Comparison of ENCODE assay signal across 8 cellular contexts in the genomic region with DNA sequence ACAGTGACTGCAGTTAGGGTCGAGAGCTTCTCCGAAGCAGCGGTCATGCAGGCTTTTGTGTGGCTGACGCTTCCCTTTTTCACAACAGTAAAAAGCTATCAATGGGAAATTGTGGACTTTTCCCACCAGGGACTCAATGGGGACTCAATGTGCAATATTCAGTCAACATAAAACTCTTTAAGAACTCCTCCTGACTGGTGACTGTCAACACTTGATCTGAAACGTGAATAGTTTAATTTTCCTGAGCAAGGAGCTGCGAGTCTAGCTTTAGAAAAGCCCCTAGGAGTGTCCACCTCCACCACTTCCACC.
A peak's percentile ranks its signal among the peaks of the same experiment; 100 is the strongest.
DNase-seq lines count a peak whose midpoint lies in the region; ATAC-seq and TF ChIP-seq lines count a peak whose summit lies in the region.

No MANE protein-coding gene starts in this region.

- peak overlapping the region; percentile 70 for H3K4me3 ChIP-seq in SU-DHL-6 (ENCODE audit: insufficient read depth, low read length, poor library complexity, severe bottlenecking)
- peak overlapping the region; percentile 76 to 79 for H3K4me3 ChIP-seq in foreskin fibroblast (ENCODE audit: low read depth in 1 of 2, low read length in 2 of 2)

- TF ChIP-seq CTCF in SU-DHL-6 (IDR thresholded peaks at IDR 0.05; ENCODE audit: insufficient read depth, low read length, poor library complexity, severe bottlenecking) (no peak), foreskin fibroblast (IDR thresholded peaks at IDR 0.05; ENCODE audit: low read depth, low read length) (no peak), GM20000 (IDR thresholded peaks at IDR 0.05; ENCODE audit: extremely low read depth, missing control alignments) (no peak)

- H3K9ac ChIP-seq in SU-DHL-6 (ENCODE audit: low read length): peak overlapping the region; percentile 91

- peak overlapping the region; percentile 79 for H3K27ac Mint-ChIP-seq in T-helper 2 cell treated with Interferon-gamma antibody and Interleukin-4, amounts not matched to agents 5 μg/mL and 100 μg/mL, for 36 hours
- H3K27ac Mint-ChIP-seq in stimulated activated naive B cell treated with anti-CD40 and anti-IgM and Interleukin-4, amounts not matched to agents 10 μg/mL and 1 μg/mL and 100 μg/mL, for 72 hours: peak overlapping the region; percentile 96

- H3K4me1 Mint-ChIP-seq in T-helper 2 cell treated with Interferon-gamma antibody and Interleukin-4, amounts not matched to agents 5 μg/mL and 100 μg/mL, for 36 hours (ENCODE audit: low read depth): peaks cover 14% of the 10 kb centered on the region
- peaks cover 32 to 67% of the 10 kb centered on the region in 2 donors for H3K4me1 Mint-ChIP-seq in stimulated activated naive B cell treated with anti-CD40 and anti-IgM and Interleukin-4, amounts not matched to agents 10 μg/mL and 1 μg/mL and 100 μg/mL, for 72 hours

- H3K27ac ChIP-seq in SU-DHL-6 (ENCODE audit: low read depth, low read length): peak overlapping the region; percentile 71; the same call in 1 of the 2 replicates

- no peaks in the 10 kb centered on the region for H3K36me3 ChIP-seq in SU-DHL-6 (ENCODE audit: low read length)

- no peak overlapping the region for H2AFZ ChIP-seq in SU-DHL-6 (ENCODE audit: low read depth, low read length, severe bottlenecking)

- H3K27me3 Mint-ChIP-seq in T-helper 2 cell treated with Interferon-gamma antibody and Interleukin-4, amounts not matched to agents 5 μg/mL and 100 μg/mL, for 36 hours (ENCODE audit: low read depth): peaks cover 9% of the 10 kb centered on the region
- H3K27me3 Mint-ChIP-seq in stimulated activated naive B cell treated with anti-CD40 and anti-IgM and Interleukin-4, amounts not matched to agents 10 μg/mL and 1 μg/mL and 100 μg/mL, for 72 hours: peaks cover under 1 to 28% of the 10 kb centered on the region in 2 donors

- peak overlapping the region; percentile 75 for H3K4me2 ChIP-seq in SU-DHL-6 (ENCODE audit: low read depth, low read length, poor library complexity, severe bottlenecking)

- DNase-seq in T-helper 2 cell treated with Interferon-gamma antibody and Interleukin-4, amounts not matched to agents 5 μg/mL and 100 μg/mL, for 36 hours (ENCODE audit: low spot score): no peak
- DNase-seq in T-helper 2 cell: no peak
- no peak for DNase-seq in foreskin fibroblast
- DNase-seq in stimulated activated naive B cell treated with anti-CD40 and anti-IgM and Interleukin-4, amounts not matched to agents 10 μg/mL and 1 μg/mL and 100 μg/mL, for 72 hours: no peak
- DNase-seq in hippocampal formation (lab: John Stamatoyannopoulos, UW): no peak
- DNase-seq in GM20000 (ENCODE audit: low spot score): no peak
- DNase-seq in GM19240 (ENCODE audit: insufficient read length, low spot score): no peak

- no peaks in the 10 kb centered on the region for H3K9me2 ChIP-seq in SU-DHL-6 (replicated peaks; ENCODE audit: insufficient read depth, low read length)

- peaks cover 4% of the 10 kb centered on the region for H3F3A ChIP-seq in SU-DHL-6 (ENCODE audit: insufficient read depth)

- peak overlapping the region; percentile 85 for H3K4me3 Mint-ChIP-seq in T-helper 2 cell treated with Interferon-gamma antibody and Interleukin-4, amounts not matched to agents 5 μg/mL and 100 μg/mL, for 36 hours
- H3K4me3 Mint-ChIP-seq in stimulated activated naive B cell treated with anti-CD40 and anti-IgM and Interleukin-4, amounts not matched to agents 10 μg/mL and 1 μg/mL and 100 μg/mL, for 72 hours: peak overlapping the region; percentile 87 to 90

- no peaks in the 10 kb centered on the region for H3K27me3 ChIP-seq in SU-DHL-6 (ENCODE audit: low read length)

- H3K36me3 Mint-ChIP-seq in T-helper 2 cell treated with Interferon-gamma antibody and Interleukin-4, amounts not matched to agents 5 μg/mL and 100 μg/mL, for 36 hours (ENCODE audit: low read depth): peaks cover 20% of the 10 kb centered on the region
- peaks cover 63 to 64% of the 10 kb centered on the region in 2 donors for H3K36me3 Mint-ChIP-seq in stimulated activated naive B cell treated with anti-CD40 and anti-IgM and Interleukin-4, amounts not matched to agents 10 μg/mL and 1 μg/mL and 100 μg/mL, for 72 hours

- no peak for ATAC-seq in stimulated activated naive B cell treated with anti-CD40 and anti-IgM and Interleukin-4, amounts not matched to agents 10 μg/mL and 1 μg/mL and 100 μg/mL, for 72 hours (replicated peaks)

- H3K9me3 Mint-ChIP-seq in T-helper 2 cell treated with Interferon-gamma antibody and Interleukin-4, amounts not matched to agents 5 μg/mL and 100 μg/mL, for 36 hours: no peaks in the 10 kb centered on the region
- H3K9me3 Mint-ChIP-seq in stimulated activated naive B cell treated with anti-CD40 and anti-IgM and Interleukin-4, amounts not matched to agents 10 μg/mL and 1 μg/mL and 100 μg/mL, for 72 hours: no peaks in the 10 kb centered on the region

- no peaks in the 10 kb centered on the region for H4K20me1 ChIP-seq in SU-DHL-6 (ENCODE audit: low read depth, low read length)

- no peaks in the 10 kb centered on the region for H3K9me3 ChIP-seq in SU-DHL-6 (ENCODE audit: insufficient read depth, low read length)

- H3K79me2 ChIP-seq in SU-DHL-6 (ENCODE audit: insufficient read depth, low read length): peaks cover 14% of the 10 kb centered on the region
